21 cellular contexts compared by ENCODE assay signal in the genomic region with DNA sequence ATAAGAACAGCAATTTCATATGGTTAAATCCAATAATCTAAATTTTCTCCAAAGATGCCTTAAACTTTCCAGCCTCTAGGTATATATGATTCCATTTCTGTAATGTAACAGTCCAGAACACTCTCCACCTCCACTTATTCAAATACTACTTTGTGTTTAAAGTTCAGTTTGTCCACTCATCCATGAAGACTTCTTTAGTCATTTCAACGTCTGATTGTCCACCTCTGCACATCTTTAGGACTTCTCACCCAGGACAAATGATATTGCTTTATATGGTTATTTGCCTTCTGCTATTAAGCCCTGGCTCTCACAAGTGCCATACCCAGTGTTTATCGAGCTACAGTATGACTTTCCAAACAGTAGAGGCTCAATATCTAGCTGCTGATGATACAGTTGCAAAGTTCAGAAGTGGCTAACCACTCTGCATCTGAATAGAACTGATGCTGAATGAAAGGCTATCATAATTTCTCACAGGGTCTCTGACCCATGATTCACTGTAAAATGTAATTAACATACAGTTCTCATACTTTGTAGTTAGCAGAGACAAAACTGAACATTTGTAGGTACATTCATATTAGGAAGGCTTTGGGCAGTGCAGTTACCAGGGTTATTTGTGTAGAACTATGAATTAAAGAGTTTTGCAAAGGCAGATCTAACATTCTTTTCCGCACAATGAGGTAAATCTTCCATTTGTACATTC.
DNase-seq lines count a peak whose midpoint lies in the region; ATAC-seq and TF ChIP-seq lines count a peak whose summit lies in the region.
"Had no signal": no experiment of that assay in that cellular context is flagged by ENCODE, and none has a peak within 500 bp of the region (broad histone marks: within the 10 kb centered on the region; RNA-seq: fewer than 3 reads in every experiment).

No MANE protein-coding gene starts in this region.

- H2AFZ ChIP-seq in HCT116 (ENCODE audit: low read depth, low read length, poor library complexity, severe bottlenecking) (peak overlapping the region; percentile 44), fibroblast of lung (ENCODE audit: low read length) (no peak overlapping the region)
- H2AFZ ChIP-seq: parathyroid adenoma had no signal

- H3K4me3 ChIP-seq in HCT116 (replicated peaks in 1 of 2; ENCODE audit: low read depth in 1 of 2, low read length in 2 of 2) (no peak overlapping the region), SK-N-MC (no peak overlapping the region), fibroblast of lung (replicated peaks in 1 of 4; ENCODE audit: control extremely low read depth in 1 of 4, insufficient read depth in 1 of 4, low read depth in 3 of 4, low read length in 4 of 4) (no peak overlapping the region), sigmoid colon (no peak overlapping the region)
- H3K4me3 ChIP-seq: GM12878, vagina had no signal

- 79 to 87% methylated on average over 3 of the region's 3 CpGs for WGBS in sigmoid colon, 2 donors

- H3K4me1 ChIP-seq in HCT116 (ENCODE audit: control insufficient read depth in 1 of 2, insufficient read depth in 2 of 2, low read length in 2 of 2): peaks cover 11 to 12% of the 10 kb centered on the region in 2 experiments
- H3K4me1 ChIP-seq in fibroblast of lung (ENCODE audit: control insufficient read depth, extremely low read depth, insufficient read depth, low read length): peaks cover 9% of the 10 kb centered on the region
- peaks cover 0 to 18% (median 7%) of the 10 kb centered on the region in 4 donors for H3K4me1 ChIP-seq in sigmoid colon
- H3K4me1 ChIP-seq: parathyroid adenoma had no signal

- H3K9me2 ChIP-seq in HCT116 (ENCODE audit: insufficient read depth): no peaks in the 10 kb centered on the region

- H3K79me2 ChIP-seq in HCT116 (ENCODE audit: insufficient read depth, low read length): no peaks in the 10 kb centered on the region
- H3K79me2 ChIP-seq in fibroblast of lung (ENCODE audit: control insufficient read depth, insufficient read depth, low read length): no peaks in the 10 kb centered on the region
- H3K79me2 ChIP-seq: parathyroid adenoma had no signal

- intact Hi-C loops in HCT116 (cut with micrococcal nuclease) (no loop called here), sigmoid colon (cut with DNase I) (no loop called here)

- H4K20me1 ChIP-seq in HCT116 (ENCODE audit: insufficient read depth): no peaks in the 10 kb centered on the region
- no peaks in the 10 kb centered on the region for H4K20me1 ChIP-seq in fibroblast of lung (ENCODE audit: control insufficient read depth, extremely low read depth, insufficient read depth, low read length)

- H3K36me3 ChIP-seq in HCT116 (ENCODE audit: control insufficient read depth in 1 of 2, insufficient read depth in 2 of 2, low read length in 2 of 2) (no peaks in the 10 kb centered on the region), SK-N-MC (ENCODE audit: insufficient read depth, low read length) (no peaks in the 10 kb centered on the region), fibroblast of lung (ENCODE audit: control insufficient read depth, insufficient read depth, low read length) (no peaks in the 10 kb centered on the region), sigmoid colon (no peaks in the 10 kb centered on the region)
- H3K36me3 ChIP-seq: vagina, WERI-Rb-1 had no signal

- POLR2A ChIA-PET in HCT116 (lab: Charles Lee): no interaction called here

- no peak for TF ChIP-seq CTCF in HCT116 (IDR thresholded peaks at IDR 0.05 in 2 of 3, conservative IDR thresholded peaks at IDR 0.05 in 1 of 3; ENCODE audit: borderline replicate concordance in 1 of 3, insufficient read depth in 1 of 3, low read depth in 2 of 3, low read length in 2 of 3)
- no peak for TF ChIP-seq CTCF in fibroblast of lung (conservative IDR thresholded peaks at IDR 0.05 in 1 of 2, IDR thresholded peaks at IDR 0.05 in 1 of 2; ENCODE audit: low read depth in 1 of 2, low read length in 2 of 2)
- TF ChIP-seq CTCF in sigmoid colon (IDR thresholded peaks at IDR 0.05): no peak

- H3K9me3 ChIP-seq in HCT116 (ENCODE audit: control insufficient read depth in 1 of 2, insufficient read depth in 1 of 2, low read depth in 1 of 2, low read length in 2 of 2) (no peaks in the 10 kb centered on the region), SK-N-MC (ENCODE audit: low read depth, low read length) (no peaks in the 10 kb centered on the region), fibroblast of lung (ENCODE audit: control insufficient read depth, insufficient read depth, low read depth, low read length) (no peaks in the 10 kb centered on the region), sigmoid colon (no peaks in the 10 kb centered on the region)
- H3K9me3 ChIP-seq: vagina had no signal

- no peak for TF ChIP-seq POLR2A in HCT116 (IDR thresholded peaks at IDR 0.05; ENCODE audit: borderline replicate concordance, extremely low read depth, insufficient read depth, insufficient read length)
- TF ChIP-seq POLR2A in sigmoid colon (IDR thresholded peaks at IDR 0.05): no peak

- ATAC-seq in HCT116 (no peak), GM21825 (IDR thresholded peaks at IDR 0.05; ENCODE audit: unreplicated experiment) (no peak)
- ATAC-seq: effector memory CD8-positive, alpha-beta T cell; esophagus mucosa; GM12878; left lobe of liver; natural killer cell treated with Interleukin-12 subunit alpha and Interleukin-12 subunit beta and Interleukin-15 and Interleukin-18, amount 100 ng/mL, for 72 hours; sciatic nerve; stimulated activated memory B cell treated with anti-CD40 and anti-IgM and Interleukin-4, amounts not matched to agents 10 μg/mL and 1 μg/mL and 100 μg/mL, for 72 hours had no signal

- no peak overlapping the region for H3K27ac ChIP-seq in HCT116 (ENCODE audit: low read depth, low read length)
- 0 out of 2 replicates have a peak overlapping the region, but pooled peaks have one; percentile 8 for H3K27ac ChIP-seq in SK-N-MC
- peak overlapping the region; percentile 17 for H3K27ac ChIP-seq in fibroblast of lung (ENCODE audit: insufficient read depth, low read length)
- H3K27ac ChIP-seq in sigmoid colon: no peak overlapping the region
- H3K27ac ChIP-seq: parathyroid adenoma, vagina, WERI-Rb-1 had no signal

- H3K27me3 ChIP-seq in HCT116 (ENCODE audit: insufficient read depth, low read length) (no peaks in the 10 kb centered on the region), fibroblast of lung (ENCODE audit: control insufficient read depth, insufficient read depth, low read length) (no peaks in the 10 kb centered on the region), sigmoid colon (no peaks in the 10 kb centered on the region)
- H3K27me3 ChIP-seq: vagina had no signal

- CTCF ChIA-PET in HCT116 (lab: Charles Lee): no interaction called here

- DNase-seq in HCT116 (ENCODE audit: low read depth, low spot score) (no peak), SK-N-MC (ENCODE audit: low read depth, low spot score) (no peak), fibroblast of lung (ENCODE audit: low read depth in 2 of 2) (peak in 1 of 2 donors; percentile 52), sigmoid colon (no peak), NCI-H1092 (lab: John Stamatoyannopoulos, UW) (no peak)
- no peak for DNase-seq in activated CD8-positive, alpha-beta memory T cell treated with anti-CD3 and anti-CD28 coated beads, Interleukin-2, amount 50 U/mL, for 4 hours
- DNase-seq: activated CD4-positive, alpha-beta T cell treated with anti-CD3 and anti-CD28 coated beads, Interleukin-2, amount 50 U/mL, for 1 hour; effector memory CD8-positive, alpha-beta T cell; GOT3; midbrain; RPMI8226; WERI-Rb-1 had no signal

- TF ChIP-seq EP300 in sigmoid colon (IDR thresholded peaks at IDR 0.05): no peak

- RAD21 ChIA-PET in HCT116 (lab: Charles Lee; ENCODE audit: low non-redundant PET in 1 of 2, low total read pairs in 2 of 2, uncharacterized antibody in 2 of 2, unreplicated experiment in 2 of 2): no interaction called here

- H3K4me2 ChIP-seq in HCT116 (ENCODE audit: low read length): peak overlapping the region; percentile 37
- H3K4me2 ChIP-seq in fibroblast of lung (ENCODE audit: extremely low read depth, insufficient read depth, low read length): peak overlapping the region; percentile 61

- BruUV-seq in HCT116 (replicated peaks; lab: Mats Ljungman, UMichigan): no TSS peak

- H3K9ac ChIP-seq in HCT116 (ENCODE audit: low read length) (no peak overlapping the region), SK-N-MC (ENCODE audit: insufficient read length) (no peak overlapping the region), fibroblast of lung (ENCODE audit: insufficient read depth, low read length) (no peak overlapping the region)
- H3K9ac ChIP-seq: parathyroid adenoma had no signal

- no peak for TF ChIP-seq RAD21 in HCT116 (IDR thresholded peaks at IDR 0.05; ENCODE audit: low read depth)

TF ChIP-seq in HCT116, 20 proteins besides CTCF, POLR2A, EP300 and RAD21:
- 0 out of 2 replicates have a peak, but pooled peaks have one; percentile 16 for TF ChIP-seq JUND (IDR thresholded peaks at IDR 0.05)
- no peak for TF ChIP-seq ATF3 (IDR thresholded peaks at IDR 0.05)
- TF ChIP-seq, protein P1, sequence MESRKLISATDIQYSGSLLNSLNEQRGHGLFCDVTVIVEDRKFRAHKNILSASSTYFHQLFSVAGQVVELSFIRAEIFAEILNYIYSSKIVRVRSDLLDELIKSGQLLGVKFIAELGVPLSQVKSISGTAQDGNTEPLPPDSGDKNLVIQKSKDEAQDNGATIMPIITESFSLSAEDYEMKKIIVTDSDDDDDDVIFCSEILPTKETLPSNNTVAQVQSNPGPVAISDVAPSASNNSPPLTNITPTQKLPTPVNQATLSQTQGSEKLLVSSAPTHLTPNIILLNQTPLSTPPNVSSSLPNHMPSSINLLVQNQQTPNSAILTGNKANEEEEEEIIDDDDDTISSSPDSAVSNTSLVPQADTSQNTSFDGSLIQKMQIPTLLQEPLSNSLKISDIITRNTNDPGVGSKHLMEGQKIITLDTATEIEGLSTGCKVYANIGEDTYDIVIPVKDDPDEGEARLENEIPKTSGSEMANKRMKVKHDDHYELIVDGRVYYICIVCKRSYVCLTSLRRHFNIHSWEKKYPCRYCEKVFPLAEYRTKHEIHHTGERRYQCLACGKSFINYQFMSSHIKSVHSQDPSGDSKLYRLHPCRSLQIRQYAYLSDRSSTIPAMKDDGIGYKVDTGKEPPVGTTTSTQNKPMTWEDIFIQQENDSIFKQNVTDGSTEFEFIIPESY (IDR thresholded peaks at IDR 0.05; ENCODE audit: extremely low read depth, insufficient replicate concordance, low read length): no peak
TF ChIP-seq in HCT116: peak in this region for 1.

Comparison
In these comparisons a context has a peak if more than half of its experiments do, and no peak if none do; other contexts are left out.
1. H3K27ac ChIP-seq: peak in SK-N-MC (single experiment) and fibroblast of lung (single experiment); none in HCT116 (single experiment) and sigmoid colon (0 of 4).